23 cellular contexts compared by ENCODE assay signal in genomic region chr20:47089151-47089550, GRCh38.
DNase-seq lines count a peak whose midpoint lies in the region; ATAC-seq and TF ChIP-seq lines count a peak whose summit lies in the region.
"Had no signal": no experiment of that assay in that cellular context is flagged by ENCODE, and none has a peak within 500 bp of the region (broad histone marks: within the 10 kb centered on the region; RNA-seq: fewer than 3 reads in every experiment).

No MANE protein-coding gene starts in this region.

- peaks cover 7% of the 10 kb centered on the region for H3K9me3 Mint-ChIP-seq in glutamatergic neuron (ENCODE audit: unreplicated experiment)
- no peaks in the 10 kb centered on the region for H3K9me3 Mint-ChIP-seq in neural progenitor cell

- H3K4me3 Mint-ChIP-seq in glutamatergic neuron (ENCODE audit: unreplicated experiment), result peak overlapping the region; percentile 63
- H3K4me3 Mint-ChIP-seq in neural progenitor cell, result no peak overlapping the region
- H3K4me3 Mint-ChIP-seq: CD14-positive monocyte; CD4-positive, alpha-beta memory T cell; CD4-positive, CD25-positive, alpha-beta regulatory T cell; CD8-positive, alpha-beta memory T cell had no signal

- no peaks in the 10 kb centered on the region for H3K36me3 Mint-ChIP-seq in glutamatergic neuron (ENCODE audit: unreplicated experiment)
- H3K36me3 Mint-ChIP-seq in neural progenitor cell, result no peaks in the 10 kb centered on the region
- H3K36me3 Mint-ChIP-seq: CD14-positive monocyte; CD4-positive, alpha-beta memory T cell; CD4-positive, CD25-positive, alpha-beta regulatory T cell; CD8-positive, alpha-beta memory T cell had no signal

- H3K4me3 ChIP-seq in RWPE2 (ENCODE audit: severe bottlenecking) (no peak overlapping the region), neural progenitor cell (no peak overlapping the region)
- H3K4me3 ChIP-seq: BLaER1, GM12878 had no signal

- H3K79me2 ChIP-seq in neural progenitor cell (ENCODE audit: low read depth), result no peaks in the 10 kb centered on the region

- H4K20me1 ChIP-seq in neural progenitor cell (ENCODE audit: low read depth), result no peaks in the 10 kb centered on the region
- H4K20me1 ChIP-seq: BLaER1 had no signal

- intact Hi-C loops in Right ventricle myocardium superior (cut with DNase I), result no loop called here

- no peak overlapping the region for H3K4me2 ChIP-seq in neural progenitor cell
- H3K4me2 ChIP-seq: BLaER1 had no signal

- H3K9me3 ChIP-seq in RWPE2 (ENCODE audit: severe bottlenecking), result no peaks in the 10 kb centered on the region
- H3K9me3 ChIP-seq in neural progenitor cell (ENCODE audit: low read depth), result no peaks in the 10 kb centered on the region
- H3K9me3 ChIP-seq: BE2C, BLaER1 had no signal

- no peak overlapping the region for H2AFZ ChIP-seq in neural progenitor cell (replicated peaks)

- ATAC-seq in RWPE2 (ENCODE audit: low read depth), result no peak
- no peak for ATAC-seq in Right ventricle myocardium superior (ENCODE audit: poor library complexity)
- ATAC-seq: GM12878 had no signal

- peaks cover 25% of the 10 kb centered on the region for H3K4me1 Mint-ChIP-seq in glutamatergic neuron (ENCODE audit: low read depth, unreplicated experiment)
- peaks cover 10% of the 10 kb centered on the region for H3K4me1 Mint-ChIP-seq in neural progenitor cell
- H3K4me1 Mint-ChIP-seq: CD4-positive, alpha-beta memory T cell; CD4-positive, CD25-positive, alpha-beta regulatory T cell; CD8-positive, alpha-beta memory T cell had no signal

- H3K27me3 ChIP-seq in RWPE2 (ENCODE audit: insufficient read depth, poor library complexity, severe bottlenecking), result no peaks in the 10 kb centered on the region
- no peaks in the 10 kb centered on the region for H3K27me3 ChIP-seq in neural progenitor cell
- H3K27me3 ChIP-seq: BLaER1 had no signal

- DNase-seq in RWPE2 (ENCODE audit: low spot score) (peak; percentile 75), glutamatergic neuron (no peak), neural progenitor cell (ENCODE audit: low spot score) (no peak), Right ventricle myocardium superior (no peak), iPS-NIHi11 (ENCODE audit: low spot score) (no peak)
- DNase-seq: 8988T; ACHN; BE2C; C1 segment of cervical spinal cord; CD4-positive, alpha-beta memory T cell; CD4-positive, CD25-positive, alpha-beta regulatory T cell; CD8-positive, alpha-beta memory T cell; COR-L47; DMS 273 treated with DMSO at 0.1 percent for 48 hours; DMS153; DMS53; DMS79; DND-41; EL; GDM1 had no signal

- H3K4me1 ChIP-seq in RWPE2 (ENCODE audit: insufficient read depth, poor library complexity, severe bottlenecking), result no peaks in the 10 kb centered on the region
- H3K4me1 ChIP-seq in neural progenitor cell, result peaks cover 12% of the 10 kb centered on the region
- H3K4me1 ChIP-seq: BE2C, BLaER1 had no signal

- H3K9ac ChIP-seq in neural progenitor cell, result no peak overlapping the region
- H3K9ac ChIP-seq: BLaER1 had no signal

- no peaks in the 10 kb centered on the region for H3K36me3 ChIP-seq in RWPE2 (ENCODE audit: low read depth)
- H3K36me3 ChIP-seq in neural progenitor cell, result no peaks in the 10 kb centered on the region
- H3K36me3 ChIP-seq: BE2C, BLaER1 had no signal

- H3K27me3 Mint-ChIP-seq in glutamatergic neuron (ENCODE audit: unreplicated experiment) (peaks cover 5% of the 10 kb centered on the region), neural progenitor cell (ENCODE audit: insufficient read depth, low read depth) (peaks cover 2% of the 10 kb centered on the region)

- H3K27ac Mint-ChIP-seq in glutamatergic neuron (ENCODE audit: unreplicated experiment), result no peak overlapping the region
- peak overlapping the region; percentile 24 for H3K27ac Mint-ChIP-seq in neural progenitor cell
- H3K27ac Mint-ChIP-seq: CD4-positive, alpha-beta memory T cell; CD4-positive, CD25-positive, alpha-beta regulatory T cell; CD8-positive, alpha-beta memory T cell had no signal

- H3F3A ChIP-seq in neural progenitor cell (ENCODE audit: low read depth), result no peaks in the 10 kb centered on the region

- H3K27ac ChIP-seq in RWPE2 (ENCODE audit: poor library complexity, severe bottlenecking) (no peak overlapping the region), neural progenitor cell (no peak overlapping the region)
- H3K27ac ChIP-seq: BLaER1 had no signal

- no peak for TF ChIP-seq CTCF in RWPE2 (IDR thresholded peaks at IDR 0.05; ENCODE audit: poor library complexity, severe bottlenecking)
- TF ChIP-seq CTCF in glutamatergic neuron (IDR thresholded peaks at IDR 0.05; ENCODE audit: partially characterized antibody, unreplicated experiment), result no peak
- TF ChIP-seq CTCF in neural progenitor cell (IDR thresholded peaks at IDR 0.05), result no peak
